ENCODE assay signal across 2 cellular contexts in genomic region chr12:124923906-124924734, GRCh38.
TF ChIP-seq lines count a peak whose summit lies in the region.

No MANE protein-coding gene starts in this region.

TF ChIP-seq in SK-N-SH, 30 proteins besides CTCF, POLR2A, EP300 and RAD21 (continued from another document):
- TF ChIP-seq, protein P1, sequence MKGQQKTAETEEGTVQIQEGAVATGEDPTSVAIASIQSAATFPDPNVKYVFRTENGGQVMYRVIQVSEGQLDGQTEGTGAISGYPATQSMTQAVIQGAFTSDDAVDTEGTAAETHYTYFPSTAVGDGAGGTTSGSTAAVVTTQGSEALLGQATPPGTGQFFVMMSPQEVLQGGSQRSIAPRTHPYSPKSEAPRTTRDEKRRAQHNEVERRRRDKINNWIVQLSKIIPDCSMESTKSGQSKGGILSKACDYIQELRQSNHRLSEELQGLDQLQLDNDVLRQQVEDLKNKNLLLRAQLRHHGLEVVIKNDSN (IDR thresholded peaks at IDR 0.05; ENCODE audit: borderline replicate concordance, low read depth), result no peak
- no peak for TF ChIP-seq JUND (IDR thresholded peaks at IDR 0.05)
- TF ChIP-seq, protein P2, sequence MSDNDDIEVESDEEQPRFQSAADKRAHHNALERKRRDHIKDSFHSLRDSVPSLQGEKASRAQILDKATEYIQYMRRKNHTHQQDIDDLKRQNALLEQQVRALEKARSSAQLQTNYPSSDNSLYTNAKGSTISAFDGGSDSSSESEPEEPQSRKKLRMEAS (IDR thresholded peaks at IDR 0.05; ENCODE audit: low read depth), result no peak
- no peak for TF ChIP-seq REST (IDR thresholded peaks at IDR 0.05; ENCODE audit: low read depth, low read length)
- no peak for TF ChIP-seq CHD2 (IDR thresholded peaks at IDR 0.05; ENCODE audit: low read length, partially characterized antibody)

TF ChIP-seq in SK-N-SH treated with all-trans-retinoic acid at 6 μM for 48 hours, 23 proteins besides CTCF, POLR2A, EP300 and RAD21 (continued from another document):
- TF ChIP-seq PATZ1 (CRISPR knock-in tag; IDR thresholded peaks at IDR 0.05; ENCODE audit: borderline replicate concordance) (no peak), ZNF70 (CRISPR knock-in tag; IDR thresholded peaks at IDR 0.05) (no peak), TSHZ2 (CRISPR knock-in tag; IDR thresholded peaks at IDR 0.05) (no peak), ISL1 (CRISPR knock-in tag; IDR thresholded peaks at IDR 0.05) (no peak), BACH2 (CRISPR knock-in tag; IDR thresholded peaks at IDR 0.05; ENCODE audit: borderline replicate concordance) (no peak), GLIS3 (CRISPR knock-in tag; IDR thresholded peaks at IDR 0.05) (no peak), PPARA (CRISPR knock-in tag; IDR thresholded peaks at IDR 0.05; ENCODE audit: borderline replicate concordance) (no peak), ZNF565 (CRISPR knock-in tag; conservative IDR thresholded peaks at IDR 0.05; ENCODE audit: low read depth) (no peak), CSDC2 (CRISPR knock-in tag; IDR thresholded peaks at IDR 0.05) (no peak), ESRRG (CRISPR knock-in tag; IDR thresholded peaks at IDR 0.05) (no peak), ZC3H10 (CRISPR knock-in tag; IDR thresholded peaks at IDR 0.05) (no peak), ZFP3 (CRISPR knock-in tag; IDR thresholded peaks at IDR 0.05) (no peak)
- TF ChIP-seq, protein P3, sequence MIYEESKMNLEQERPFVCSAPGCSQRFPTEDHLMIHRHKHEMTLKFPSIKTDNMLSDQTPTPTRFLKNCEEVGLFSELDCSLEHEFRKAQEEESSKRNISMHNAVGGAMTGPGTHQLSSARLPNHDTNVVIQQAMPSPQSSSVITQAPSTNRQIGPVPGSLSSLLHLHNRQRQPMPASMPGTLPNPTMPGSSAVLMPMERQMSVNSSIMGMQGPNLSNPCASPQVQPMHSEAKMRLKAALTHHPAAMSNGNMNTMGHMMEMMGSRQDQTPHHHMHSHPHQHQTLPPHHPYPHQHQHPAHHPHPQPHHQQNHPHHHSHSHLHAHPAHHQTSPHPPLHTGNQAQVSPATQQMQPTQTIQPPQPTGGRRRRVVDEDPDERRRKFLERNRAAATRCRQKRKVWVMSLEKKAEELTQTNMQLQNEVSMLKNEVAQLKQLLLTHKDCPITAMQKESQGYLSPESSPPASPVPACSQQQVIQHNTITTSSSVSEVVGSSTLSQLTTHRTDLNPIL (CRISPR knock-in tag; IDR thresholded peaks at IDR 0.05; ENCODE audit: low read depth), result no peak
- TF ChIP-seq, protein P4, sequence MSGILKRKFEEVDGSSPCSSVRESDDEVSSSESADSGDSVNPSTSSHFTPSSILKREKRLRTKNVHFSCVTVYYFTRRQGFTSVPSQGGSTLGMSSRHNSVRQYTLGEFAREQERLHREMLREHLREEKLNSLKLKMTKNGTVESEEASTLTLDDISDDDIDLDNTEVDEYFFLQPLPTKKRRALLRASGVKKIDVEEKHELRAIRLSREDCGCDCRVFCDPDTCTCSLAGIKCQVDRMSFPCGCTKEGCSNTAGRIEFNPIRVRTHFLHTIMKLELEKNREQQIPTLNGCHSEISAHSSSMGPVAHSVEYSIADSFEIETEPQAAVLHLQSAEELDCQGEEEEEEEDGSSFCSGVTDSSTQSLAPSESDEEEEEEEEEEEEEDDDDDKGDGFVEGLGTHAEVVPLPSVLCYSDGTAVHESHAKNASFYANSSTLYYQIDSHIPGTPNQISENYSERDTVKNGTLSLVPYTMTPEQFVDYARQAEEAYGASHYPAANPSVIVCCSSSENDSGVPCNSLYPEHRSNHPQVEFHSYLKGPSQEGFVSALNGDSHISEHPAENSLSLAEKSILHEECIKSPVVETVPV (CRISPR knock-in tag; IDR thresholded peaks at IDR 0.05), result no peak
